1 cellular context compared by ENCODE assay signal in genomic region chr6:41651246-41651961, GRCh38.
TF ChIP-seq lines count a peak whose summit lies in the region.

No MANE protein-coding gene starts in this region.

TF ChIP-seq in K562, 482 proteins besides CTCF, POLR2A, EP300 and RAD21:
- TF ChIP-seq NRF1 (conservative IDR thresholded peaks at IDR 0.05 in 1 of 2, IDR thresholded peaks at IDR 0.05 in 1 of 2): peak; percentile 87 to 89
- TF ChIP-seq, protein P1, sequence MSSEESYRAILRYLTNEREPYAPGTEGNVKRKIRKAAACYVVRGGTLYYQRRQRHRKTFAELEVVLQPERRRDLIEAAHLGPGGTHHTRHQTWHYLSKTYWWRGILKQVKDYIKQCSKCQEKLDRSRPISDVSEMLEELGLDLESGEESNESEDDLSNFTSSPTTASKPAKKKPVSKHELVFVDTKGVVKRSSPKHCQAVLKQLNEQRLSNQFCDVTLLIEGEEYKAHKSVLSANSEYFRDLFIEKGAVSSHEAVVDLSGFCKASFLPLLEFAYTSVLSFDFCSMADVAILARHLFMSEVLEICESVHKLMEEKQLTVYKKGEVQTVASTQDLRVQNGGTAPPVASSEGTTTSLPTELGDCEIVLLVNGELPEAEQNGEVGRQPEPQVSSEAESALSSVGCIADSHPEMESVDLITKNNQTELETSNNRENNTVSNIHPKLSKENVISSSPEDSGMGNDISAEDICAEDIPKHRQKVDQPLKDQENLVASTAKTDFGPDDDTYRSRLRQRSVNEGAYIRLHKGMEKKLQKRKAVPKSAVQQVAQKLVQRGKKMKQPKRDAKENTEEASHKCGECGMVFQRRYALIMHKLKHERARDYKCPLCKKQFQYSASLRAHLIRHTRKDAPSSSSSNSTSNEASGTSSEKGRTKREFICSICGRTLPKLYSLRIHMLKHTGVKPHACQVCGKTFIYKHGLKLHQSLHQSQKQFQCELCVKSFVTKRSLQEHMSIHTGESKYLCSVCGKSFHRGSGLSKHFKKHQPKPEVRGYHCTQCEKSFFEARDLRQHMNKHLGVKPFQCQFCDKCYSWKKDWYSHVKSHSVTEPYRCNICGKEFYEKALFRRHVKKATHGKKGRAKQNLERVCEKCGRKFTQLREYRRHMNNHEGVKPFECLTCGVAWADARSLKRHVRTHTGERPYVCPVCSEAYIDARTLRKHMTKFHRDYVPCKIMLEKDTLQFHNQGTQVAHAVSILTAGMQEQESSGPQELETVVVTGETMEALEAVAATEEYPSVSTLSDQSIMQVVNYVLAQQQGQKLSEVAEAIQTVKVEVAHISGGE (CRISPR knock-in tag; IDR thresholded peaks at IDR 0.05): no peak
- no peak for TF ChIP-seq CUX1 (CRISPR knock-in tag; IDR thresholded peaks at IDR 0.05)
